ENCODE assay signal across 10 cellular contexts in the genomic region with DNA sequence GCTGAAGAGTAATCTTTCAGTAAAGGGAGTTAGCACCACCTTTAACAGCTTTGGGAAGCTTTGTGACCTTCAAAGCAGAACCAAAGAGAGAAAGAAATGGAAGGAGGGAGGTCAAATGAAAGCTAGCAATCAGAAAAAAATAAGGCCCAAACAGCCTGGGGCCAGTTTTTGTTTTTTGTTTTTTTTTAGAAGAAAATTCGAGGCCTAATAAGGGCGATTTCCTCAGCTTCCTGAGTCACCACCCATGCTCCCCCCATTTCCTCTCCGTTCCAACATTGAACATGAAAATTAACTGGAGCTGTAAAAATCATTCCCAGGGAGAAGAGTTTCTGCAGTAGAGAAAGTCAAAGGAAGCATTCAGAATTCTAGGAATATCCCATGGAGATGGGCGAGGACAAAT.
DNase-seq lines count a peak whose midpoint lies in the region; ATAC-seq and TF ChIP-seq lines count a peak whose summit lies in the region.
"Had no signal": no experiment of that assay in that cellular context is flagged by ENCODE, and none has a peak within 500 bp of the region (broad histone marks: within the 10 kb centered on the region; RNA-seq: fewer than 3 reads in every experiment).

No MANE protein-coding gene starts in this region.

- intact Hi-C loops in aorta (cut with DNase I): no loop called here

- peak overlapping the region; percentile 9 for H3K27ac ChIP-seq in CD8-positive, alpha-beta memory T cell (ENCODE audit: low read depth, low read length)
- peak overlapping the region; percentile 35 for H3K27ac ChIP-seq in effector memory CD4-positive, alpha-beta T cell (ENCODE audit: insufficient read depth, low read length, poor library complexity, severe bottlenecking)
- H3K27ac ChIP-seq in osteoblast (ENCODE audit: low read depth, low read length) (peak overlapping the region; percentile 52), aorta (ENCODE audit: low read depth in 1 of 2, low read length in 2 of 2) (no peak overlapping the region)

- CTCF ChIA-PET in CD8-positive, alpha-beta memory T cell (lab: Charles Lee): no interaction called here

- POLR2A ChIA-PET in CD8-positive, alpha-beta memory T cell (lab: Charles Lee): no interaction called here

- H4K20me1 ChIP-seq in osteoblast (ENCODE audit: insufficient read depth, low read length): no peaks in the 10 kb centered on the region

- H3K4me1 ChIP-seq in CD8-positive, alpha-beta memory T cell (ENCODE audit: insufficient read depth, low read length): peaks cover 77% of the 10 kb centered on the region
- peaks cover 15% of the 10 kb centered on the region for H3K4me1 ChIP-seq in effector memory CD4-positive, alpha-beta T cell (ENCODE audit: control insufficient read depth, insufficient read depth, low read length, poor library complexity, severe bottlenecking)
- H3K4me1 ChIP-seq in osteoblast (ENCODE audit: insufficient read depth, low read length): peaks cover 12% of the 10 kb centered on the region
- no peaks in the 10 kb centered on the region for H3K4me1 ChIP-seq in aorta (ENCODE audit: control insufficient read depth in 1 of 2, insufficient read depth in 2 of 2, low read length in 2 of 2)

- peak overlapping the region; percentile 73 for H2AFZ ChIP-seq in osteoblast (ENCODE audit: low read length)

- peaks cover 3 to 13% (median 7%) of the 10 kb centered on the region in 3 donors for H3K36me3 Mint-ChIP-seq in CD8-positive, alpha-beta memory T cell
- H3K36me3 Mint-ChIP-seq: brain had no signal

- WGBS in aorta, 2 donors: 36 to 41% methylated on average over 4 of the region's 4 CpGs

- no peak for DNase-seq in CD8-positive, alpha-beta memory T cell
- DNase-seq in NB4 (ENCODE audit: low read depth): peak; percentile 26
- DNase-seq in effector memory CD4-positive, alpha-beta T cell: no peak
- DNase-seq in osteoblast (ENCODE audit: insufficient read length, low spot score, missing footprints): peak; percentile 73
- no peak for DNase-seq in stimulated activated CD4-positive, alpha-beta T cell treated with anti-CD3 and anti-CD28 coated beads, Interleukin-4, amount 100 ng/mL, for 1 hour
- no peak for DNase-seq in aorta
- DNase-seq in SW 1271 (lab: John Stamatoyannopoulos, UW): no peak
- DNase-seq in SW480 (ENCODE audit: low spot score): no peak
- DNase-seq: midbrain had no signal

- no peaks in the 10 kb centered on the region for H3K27me3 ChIP-seq in CD8-positive, alpha-beta memory T cell (ENCODE audit: insufficient read depth, low read length, poor library complexity, severe bottlenecking)
- no peaks in the 10 kb centered on the region for H3K27me3 ChIP-seq in effector memory CD4-positive, alpha-beta T cell (replicated peaks; ENCODE audit: control insufficient read depth, insufficient read depth, low read length, poor library complexity, severe bottlenecking)
- no peaks in the 10 kb centered on the region for H3K27me3 ChIP-seq in osteoblast (ENCODE audit: insufficient read depth, low read length)
- H3K27me3 ChIP-seq in aorta (ENCODE audit: control insufficient read depth in 1 of 2, insufficient read depth in 2 of 2, low read length in 1 of 2): no peaks in the 10 kb centered on the region

- peaks cover 0 to 2% (median 0%) of the 10 kb centered on the region in 5 donors for H3K9me3 Mint-ChIP-seq in CD8-positive, alpha-beta memory T cell

- peaks cover 64 to 90% (median 80%) of the 10 kb centered on the region in 3 donors for H3K4me1 Mint-ChIP-seq in CD8-positive, alpha-beta memory T cell

- peak overlapping the region; percentile 19 for H3K4me3 ChIP-seq in CD8-positive, alpha-beta memory T cell (ENCODE audit: low read length)
- H3K4me3 ChIP-seq in NB4 (ENCODE audit: low read depth, low read length) (no peak overlapping the region), osteoblast (ENCODE audit: insufficient read depth, low read length) (no peak overlapping the region), aorta (ENCODE audit: low read length in 2 of 2) (no peak overlapping the region)
- H3K4me3 ChIP-seq in effector memory CD4-positive, alpha-beta T cell (ENCODE audit: insufficient read depth, low read depth, low read length, poor library complexity, severe bottlenecking): no peak overlapping the region

- no peak for TF ChIP-seq CTCF in NB4 (IDR thresholded peaks at IDR 0.05; ENCODE audit: low read depth, low read length)
- no peak for TF ChIP-seq CTCF in osteoblast (IDR thresholded peaks at IDR 0.05; ENCODE audit: extremely low read depth, low read depth, low read length)

- H3K36me3 ChIP-seq in CD8-positive, alpha-beta memory T cell (ENCODE audit: insufficient read depth, low read length): no peaks in the 10 kb centered on the region
- H3K36me3 ChIP-seq in effector memory CD4-positive, alpha-beta T cell (ENCODE audit: control insufficient read depth, insufficient read depth, low read length): no peaks in the 10 kb centered on the region
- H3K36me3 ChIP-seq in osteoblast (ENCODE audit: insufficient read depth, low read length): no peaks in the 10 kb centered on the region
- H3K36me3 ChIP-seq in aorta (ENCODE audit: control insufficient read depth in 1 of 2, insufficient read depth in 2 of 2, low read length in 1 of 2): no peaks in the 10 kb centered on the region

- peak overlapping the region; percentile 55 for H3K4me2 ChIP-seq in osteoblast (ENCODE audit: insufficient read depth, low read length)

- no peak for TF ChIP-seq POLR2A in NB4 (IDR thresholded peaks at IDR 0.05; ENCODE audit: extremely low read depth, insufficient read length)

- H3K4me3 Mint-ChIP-seq in CD8-positive, alpha-beta memory T cell: peak overlapping the region; percentile 5 to 79 (median 66)
- H3K4me3 Mint-ChIP-seq: brain had no signal

- ATAC-seq in aorta (ENCODE audit: low FRiP score): no peak

- H3K9me3 ChIP-seq in CD8-positive, alpha-beta memory T cell (ENCODE audit: low read length): no peaks in the 10 kb centered on the region
- no peaks in the 10 kb centered on the region for H3K9me3 ChIP-seq in effector memory CD4-positive, alpha-beta T cell (ENCODE audit: control insufficient read depth, low read length)
- H3K9me3 ChIP-seq in osteoblast (ENCODE audit: low read depth, low read length): no peaks in the 10 kb centered on the region
- H3K9me3 ChIP-seq in aorta (ENCODE audit: control insufficient read depth, low read length): no peaks in the 10 kb centered on the region

- no peaks in the 10 kb centered on the region for H3K79me2 ChIP-seq in osteoblast (ENCODE audit: insufficient read depth, low read length)

- H3K27ac Mint-ChIP-seq in CD8-positive, alpha-beta memory T cell: peak overlapping the region; percentile 78 to 94 (median 90)

- peaks cover 0 to 4% of the 10 kb centered on the region in 2 donors for H3K27me3 Mint-ChIP-seq in CD8-positive, alpha-beta memory T cell
- H3K27me3 Mint-ChIP-seq: brain had no signal

Comparison
In these comparisons a context has a peak if more than half of its experiments do, and no peak if none do; other contexts are left out.
1. DNase-seq: peak in NB4 (single experiment) and osteoblast (single experiment); none in CD8-positive, alpha-beta memory T cell (0 of 5), effector memory CD4-positive, alpha-beta T cell (0 of 3), stimulated activated CD4-positive, alpha-beta T cell treated with anti-CD3 and anti-CD28 coated beads, Interleukin-4, amount 100 ng/mL, for 1 hour (single experiment), aorta (0 of 2), SW 1271 (0 of 2) and SW480 (single experiment).
2. H3K27ac ChIP-seq: peak in CD8-positive, alpha-beta memory T cell (single experiment), effector memory CD4-positive, alpha-beta T cell (single experiment) and osteoblast (single experiment); none in aorta (0 of 2).